In genomic region chr6:125942677-125943527, GRCh38 we compare ENCODE assay signal across 1 cellular context.
A peak's percentile ranks its signal among the peaks of the same experiment; 100 is the strongest.
TF ChIP-seq lines count a peak whose summit lies in the region.

No MANE protein-coding gene starts in this region.

TF ChIP-seq in HepG2, 621 proteins besides CTCF, POLR2A, EP300 and RAD21 (continued from another document and continues in another):
- TF ChIP-seq, protein P1, sequence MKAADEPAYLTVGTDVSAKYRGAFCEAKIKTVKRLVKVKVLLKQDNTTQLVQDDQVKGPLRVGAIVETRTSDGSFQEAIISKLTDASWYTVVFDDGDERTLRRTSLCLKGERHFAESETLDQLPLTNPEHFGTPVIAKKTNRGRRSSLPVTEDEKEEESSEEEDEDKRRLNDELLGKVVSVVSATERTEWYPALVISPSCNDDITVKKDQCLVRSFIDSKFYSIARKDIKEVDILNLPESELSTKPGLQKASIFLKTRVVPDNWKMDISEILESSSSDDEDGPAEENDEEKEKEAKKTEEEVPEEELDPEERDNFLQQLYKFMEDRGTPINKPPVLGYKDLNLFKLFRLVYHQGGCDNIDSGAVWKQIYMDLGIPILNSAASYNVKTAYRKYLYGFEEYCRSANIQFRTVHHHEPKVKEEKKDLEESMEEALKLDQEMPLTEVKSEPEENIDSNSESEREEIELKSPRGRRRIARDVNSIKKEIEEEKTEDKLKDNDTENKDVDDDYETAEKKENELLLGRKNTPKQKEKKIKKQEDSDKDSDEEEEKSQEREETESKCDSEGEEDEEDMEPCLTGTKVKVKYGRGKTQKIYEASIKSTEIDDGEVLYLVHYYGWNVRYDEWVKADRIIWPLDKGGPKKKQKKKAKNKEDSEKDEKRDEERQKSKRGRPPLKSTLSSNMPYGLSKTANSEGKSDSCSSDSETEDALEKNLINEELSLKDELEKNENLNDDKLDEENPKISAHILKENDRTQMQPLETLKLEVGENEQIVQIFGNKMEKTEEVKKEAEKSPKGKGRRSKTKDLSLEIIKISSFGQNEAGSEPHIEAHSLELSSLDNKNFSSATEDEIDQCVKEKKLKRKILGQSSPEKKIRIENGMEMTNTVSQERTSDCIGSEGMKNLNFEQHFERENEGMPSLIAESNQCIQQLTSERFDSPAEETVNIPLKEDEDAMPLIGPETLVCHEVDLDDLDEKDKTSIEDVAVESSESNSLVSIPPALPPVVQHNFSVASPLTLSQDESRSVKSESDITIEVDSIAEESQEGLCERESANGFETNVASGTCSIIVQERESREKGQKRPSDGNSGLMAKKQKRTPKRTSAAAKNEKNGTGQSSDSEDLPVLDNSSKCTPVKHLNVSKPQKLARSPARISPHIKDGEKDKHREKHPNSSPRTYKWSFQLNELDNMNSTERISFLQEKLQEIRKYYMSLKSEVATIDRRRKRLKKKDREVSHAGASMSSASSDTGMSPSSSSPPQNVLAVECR (CRISPR knock-in tag; IDR thresholded peaks at IDR 0.05; ENCODE audit: borderline replicate concordance): no peak
- TF ChIP-seq ZNF383 (CRISPR knock-in tag; IDR thresholded peaks at IDR 0.05; ENCODE audit: borderline replicate concordance) (no peak), ZBTB7A (CRISPR knock-in tag; IDR thresholded peaks at IDR 0.05) (no peak), NFE2L2 (IDR thresholded peaks at IDR 0.05; ENCODE audit: low read length) (no peak), TOPORS (CRISPR knock-in tag; IDR thresholded peaks at IDR 0.05) (no peak), ZSCAN21 (CRISPR knock-in tag; IDR thresholded peaks at IDR 0.05; ENCODE audit: borderline replicate concordance) (no peak), SYNCRIP (IDR thresholded peaks at IDR 0.05; ENCODE audit: insufficient read depth, low read depth, low read length) (no peak), ZEB1 (IDR thresholded peaks at IDR 0.05; ENCODE audit: insufficient replicate concordance, low read depth) (peak; percentile 83), MATR3 (CRISPR knock-in tag; IDR thresholded peaks at IDR 0.05) (no peak), ZNF337 (CRISPR knock-in tag; IDR thresholded peaks at IDR 0.05; ENCODE audit: borderline replicate concordance, low read depth) (peak; percentile 81; the same call in 1 of the 2 replicates), ZMYM4 (CRISPR knock-in tag; IDR thresholded peaks at IDR 0.05) (no peak), AGO1 (IDR thresholded peaks at IDR 0.05; ENCODE audit: low read depth, low read length, poor library complexity, severe bottlenecking) (no peak), CBFB (CRISPR knock-in tag; IDR thresholded peaks at IDR 0.05) (no peak), ZBTB34 (CRISPR knock-in tag; IDR thresholded peaks at IDR 0.05) (0 out of 2 replicates have a peak, but pooled peaks have one; percentile 51), RXRB (CRISPR knock-in tag; IDR thresholded peaks at IDR 0.05; ENCODE audit: borderline replicate concordance) (peak; percentile 54), BRCA1 (CRISPR knock-in tag; IDR thresholded peaks at IDR 0.05) (no peak), SUZ12 (IDR thresholded peaks at IDR 0.05; ENCODE audit: low read depth, low read length) (no peak), CCAR2 (optimal IDR thresholded peaks at IDR 0.05; ENCODE audit: low read depth, low read length) (no peak), JUN (CRISPR knock-in tag; IDR thresholded peaks at IDR 0.05) (peak; percentile 55; the same call in 1 of the 2 replicates), PLRG1 (conservative IDR thresholded peaks at IDR 0.05) (no peak), ZKSCAN1 (IDR thresholded peaks at IDR 0.05; ENCODE audit: low read length) (no peak), DMAP1 (CRISPR knock-in tag; IDR thresholded peaks at IDR 0.05) (no peak), SPEN (CRISPR knock-in tag; IDR thresholded peaks at IDR 0.05; ENCODE audit: low read depth) (no peak), AKNA (CRISPR knock-in tag; IDR thresholded peaks at IDR 0.05; ENCODE audit: borderline replicate concordance) (no peak), ZNF646 (CRISPR knock-in tag; IDR thresholded peaks at IDR 0.05) (no peak), TEF (CRISPR knock-in tag; IDR thresholded peaks at IDR 0.05) (no peak), NR1H2 (CRISPR knock-in tag; IDR thresholded peaks at IDR 0.05; ENCODE audit: borderline replicate concordance, low read depth) (no peak), GFI1 (CRISPR knock-in tag; IDR thresholded peaks at IDR 0.05; ENCODE audit: borderline replicate concordance) (peak; percentile 34; the same call in 1 of the 2 replicates), PBX2 (CRISPR knock-in tag; IDR thresholded peaks at IDR 0.05) (no peak), MXD4 (CRISPR knock-in tag; IDR thresholded peaks at IDR 0.05) (no peak), KDM2A (CRISPR knock-in tag; IDR thresholded peaks at IDR 0.05; ENCODE audit: borderline replicate concordance, low read depth) (no peak)
- TF ChIP-seq, protein P2, sequence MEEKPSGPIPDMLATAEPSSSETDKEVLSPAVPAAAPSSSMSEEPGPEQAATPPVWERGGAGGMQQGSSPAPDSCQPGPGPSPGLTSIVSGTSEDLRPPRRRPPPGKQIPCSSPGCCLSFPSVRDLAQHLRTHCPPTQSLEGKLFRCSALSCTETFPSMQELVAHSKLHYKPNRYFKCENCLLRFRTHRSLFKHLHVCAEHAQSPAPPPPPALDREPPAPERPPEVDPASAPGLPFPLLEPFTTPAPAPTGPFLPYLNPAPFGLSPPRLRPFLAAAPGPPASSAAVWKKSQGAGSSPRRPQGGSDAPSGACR (CRISPR knock-in tag; IDR thresholded peaks at IDR 0.05): no peak
- TF ChIP-seq, protein P3, sequence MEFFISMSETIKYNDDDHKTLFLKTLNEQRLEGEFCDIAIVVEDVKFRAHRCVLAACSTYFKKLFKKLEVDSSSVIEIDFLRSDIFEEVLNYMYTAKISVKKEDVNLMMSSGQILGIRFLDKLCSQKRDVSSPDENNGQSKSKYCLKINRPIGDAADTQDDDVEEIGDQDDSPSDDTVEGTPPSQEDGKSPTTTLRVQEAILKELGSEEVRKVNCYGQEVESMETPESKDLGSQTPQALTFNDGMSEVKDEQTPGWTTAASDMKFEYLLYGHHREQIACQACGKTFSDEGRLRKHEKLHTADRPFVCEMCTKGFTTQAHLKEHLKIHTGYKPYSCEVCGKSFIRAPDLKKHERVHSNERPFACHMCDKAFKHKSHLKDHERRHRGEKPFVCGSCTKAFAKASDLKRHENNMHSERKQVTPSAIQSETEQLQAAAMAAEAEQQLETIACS (CRISPR knock-in tag; IDR thresholded peaks at IDR 0.05): no peak
- TF ChIP-seq, protein P4, sequence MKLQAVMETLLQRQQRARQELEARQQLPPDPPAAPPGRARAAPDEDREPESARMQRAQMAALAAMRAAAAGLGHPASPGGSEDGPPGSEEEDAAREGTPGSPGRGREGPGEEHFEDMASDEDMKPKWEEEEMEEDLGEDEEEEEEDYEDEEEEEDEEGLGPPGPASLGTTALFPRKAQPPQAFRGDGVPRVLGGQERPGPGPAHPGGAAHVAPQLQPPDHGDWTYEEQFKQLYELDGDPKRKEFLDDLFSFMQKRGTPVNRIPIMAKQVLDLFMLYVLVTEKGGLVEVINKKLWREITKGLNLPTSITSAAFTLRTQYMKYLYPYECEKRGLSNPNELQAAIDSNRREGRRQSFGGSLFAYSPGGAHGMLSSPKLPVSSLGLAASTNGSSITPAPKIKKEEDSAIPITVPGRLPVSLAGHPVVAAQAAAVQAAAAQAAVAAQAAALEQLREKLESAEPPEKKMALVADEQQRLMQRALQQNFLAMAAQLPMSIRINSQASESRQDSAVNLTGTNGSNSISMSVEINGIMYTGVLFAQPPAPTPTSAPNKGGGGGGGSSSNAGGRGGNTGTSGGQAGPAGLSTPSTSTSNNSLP (IDR thresholded peaks at IDR 0.05; ENCODE audit: low read depth, low read length): peak; percentile 27; the same call in 1 of the 2 replicates
